Comparison of ENCODE assay signal across 8 cellular contexts in the genomic region with DNA sequence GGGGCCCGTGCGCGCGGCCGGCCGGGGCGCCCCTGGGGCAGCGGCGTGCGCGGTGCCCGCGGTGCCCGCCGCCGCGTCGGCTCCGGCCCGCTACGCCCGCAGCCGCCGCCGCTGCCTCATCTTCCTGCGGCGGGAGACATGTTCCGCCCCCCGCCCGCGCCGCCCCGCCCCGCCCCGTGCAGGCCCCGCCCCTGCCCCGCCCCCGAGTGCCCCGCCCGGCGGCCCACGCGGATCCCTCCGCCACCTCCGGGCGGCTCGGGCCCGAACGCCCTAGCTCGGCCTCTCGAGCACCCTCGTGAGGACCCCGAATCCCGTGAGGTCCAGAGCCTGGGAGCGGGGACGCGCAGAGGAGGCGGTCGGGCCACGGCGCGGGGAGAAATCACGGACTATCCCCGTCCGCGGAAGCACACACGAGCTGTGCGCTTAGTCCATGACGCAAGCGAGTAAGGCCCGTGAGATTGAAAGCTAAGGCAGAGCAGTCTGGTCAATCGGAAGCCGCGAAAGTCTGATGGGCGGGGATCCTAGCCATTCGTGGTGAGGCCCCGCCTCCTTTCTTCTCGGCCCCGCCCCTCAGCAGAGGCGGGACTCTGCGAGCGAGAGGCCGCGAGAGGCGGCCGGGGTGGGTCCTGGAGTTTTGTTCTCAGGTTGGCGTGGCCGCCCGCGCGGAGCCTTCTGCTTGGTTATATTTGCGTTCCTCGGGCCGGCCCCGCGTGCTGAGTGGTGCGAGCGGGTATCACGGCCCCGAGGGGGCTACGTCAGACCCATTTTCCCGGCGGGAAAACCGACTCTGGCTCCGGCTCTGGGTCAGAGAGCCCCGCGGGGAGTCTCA. TPM values are rescaled to one million over a fixed set of nuclear protein-coding genes. Genes with fewer than 3 reads are reported as not detected.
A peak's percentile ranks its signal among the peaks of the same experiment; 100 is the strongest.
DNase-seq lines count a peak whose midpoint lies in the region; ATAC-seq lines count a peak whose summit lies in the region.

TSS of gene TCF3 (minus strand) at position 145 of the 829 bp plus-strand sequence. CDS start 2,367 bp downstream, outside the sequence.

- intact Hi-C loops in aorta (cut with DNase I), result loop anchor here (1.0 to 5.0 kb wide), 2 partner anchors 45 to 47 kb away; partner anchors contain the start of gene UQCR11 (in 2 of the 2)

- H3K4me1 ChIP-seq in rectal smooth muscle tissue (ENCODE audit: control insufficient read depth, insufficient read depth, low read length) (peaks cover 2% of the 10 kb centered on the region), aorta (ENCODE audit: control insufficient read depth in 1 of 2, insufficient read depth in 2 of 2, low read length in 2 of 2) (no peaks in the 10 kb centered on the region)

- H3K9ac ChIP-seq in rectal smooth muscle tissue (ENCODE audit: low read length), result peak within 1 kb of the TSS; percentile 84

- peak; percentile 49 for ATAC-seq in GM18508 (IDR thresholded peaks at IDR 0.05; ENCODE audit: insufficient read depth, unreplicated experiment)
- ATAC-seq in HG03025 (IDR thresholded peaks at IDR 0.05; ENCODE audit: low FRiP score, unreplicated experiment), result peak; percentile 56
- ATAC-seq in aorta (ENCODE audit: low FRiP score), result peak; percentile 98

- H3K36me3 ChIP-seq in rectal smooth muscle tissue (ENCODE audit: control insufficient read depth, insufficient read depth, low read length) (no peaks in the 10 kb centered on the region), aorta (ENCODE audit: control insufficient read depth in 1 of 2, insufficient read depth in 2 of 2, low read length in 1 of 2) (no peaks in the 10 kb centered on the region)

- H3K27me3 ChIP-seq in rectal smooth muscle tissue (ENCODE audit: control insufficient read depth, insufficient read depth, low read length) (no peaks in the 10 kb centered on the region), aorta (ENCODE audit: control insufficient read depth in 1 of 2, insufficient read depth in 2 of 2, low read length in 1 of 2) (no peaks in the 10 kb centered on the region)

- H3K4me3 ChIP-seq in rectal smooth muscle tissue (ENCODE audit: low read length), result peak within 1 kb of the TSS; percentile 81
- peak within 1 kb of the TSS; percentile 48 to 94 for H3K4me3 ChIP-seq in aorta (ENCODE audit: low read length in 2 of 2)

- DNase-seq in NCI-H2081 (lab: John Stamatoyannopoulos, UW) (peak; percentile 98), T1000 (lab: John Stamatoyannopoulos, UW) (peak; percentile 99), astrocyte of the hippocampus (ENCODE audit: low read depth, low spot score) (peak; percentile 100), hepatic stellate cell (ENCODE audit: low spot score) (peak; percentile 100), aorta (peak; percentile 99)

- H3K27ac ChIP-seq in rectal smooth muscle tissue (ENCODE audit: low read depth, low read length) (peak within 1 kb of the TSS; percentile 100), aorta (ENCODE audit: low read depth in 1 of 2, low read length in 2 of 2) (peak within 1 kb of the TSS; percentile 89 to 93)

- no peaks in the 10 kb centered on the region for H3K9me3 ChIP-seq in aorta (ENCODE audit: control insufficient read depth, low read length)

- 0% methylated on average over 86 to 107 of the region's 107 CpGs for WGBS in aorta, 2 donors

RNA-seq across cellular contexts. Expression of gene TCF3, which starts in this region (rescaled TPM):
- total RNA-seq in aorta, result 10 to 100 TPM; 32.0 to 50.4 TPM
- polyA plus RNA-seq in aorta, result 10 to 100 TPM; 23.7 to 36.2 TPM

Comparison
In these comparisons a context has a peak if more than half of its experiments do, and no peak if none do; other contexts are left out.
1. Peak in every context shown above with its lines: DNase-seq, ATAC-seq, H3K4me3 ChIP-seq and H3K27ac ChIP-seq.